In the genomic region with DNA sequence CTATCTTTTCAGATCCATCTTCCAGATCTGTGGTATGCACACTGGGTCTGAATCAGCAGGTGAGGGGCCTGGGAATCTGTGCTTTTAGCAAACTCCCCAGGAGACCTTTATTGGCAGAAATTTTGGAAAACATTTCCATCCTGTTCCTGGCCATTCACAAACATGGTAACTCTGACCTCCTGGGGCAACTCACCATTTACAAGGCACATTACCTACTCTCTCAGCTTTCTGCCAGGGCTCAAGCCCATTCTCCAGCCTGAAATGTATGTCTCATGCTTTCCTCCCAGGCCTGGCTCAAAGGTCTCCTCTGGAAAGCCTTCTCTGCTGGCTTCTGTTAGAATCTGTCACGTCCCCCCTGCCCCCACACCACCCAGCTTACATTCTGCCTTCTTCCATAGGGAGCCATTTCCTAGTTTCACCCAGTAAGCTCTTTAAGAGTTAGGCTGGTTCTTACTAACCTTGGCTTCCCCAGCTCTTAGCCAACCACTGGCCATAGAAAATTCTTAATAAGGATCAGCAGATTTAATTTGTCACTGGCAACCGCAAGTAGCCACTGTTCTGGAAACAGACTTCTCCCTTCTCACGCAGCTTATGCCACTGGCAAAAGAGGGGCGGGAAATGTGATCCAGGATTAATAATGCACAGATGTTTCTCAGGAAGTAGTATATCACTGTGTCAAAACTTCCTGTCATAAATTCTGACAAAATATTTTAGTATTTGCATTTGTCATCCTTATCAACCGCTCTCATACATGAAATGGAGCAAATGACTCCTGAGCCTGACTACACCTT, we compare ENCODE assay signal across 1 cellular context.
TF ChIP-seq lines count a peak whose summit lies in the region.

No MANE protein-coding gene starts in this region.

TF ChIP-seq in GM23338, 12 proteins besides CTCF, POLR2A, EP300 and RAD21 (continued from another document):
- TF ChIP-seq, protein P1, sequence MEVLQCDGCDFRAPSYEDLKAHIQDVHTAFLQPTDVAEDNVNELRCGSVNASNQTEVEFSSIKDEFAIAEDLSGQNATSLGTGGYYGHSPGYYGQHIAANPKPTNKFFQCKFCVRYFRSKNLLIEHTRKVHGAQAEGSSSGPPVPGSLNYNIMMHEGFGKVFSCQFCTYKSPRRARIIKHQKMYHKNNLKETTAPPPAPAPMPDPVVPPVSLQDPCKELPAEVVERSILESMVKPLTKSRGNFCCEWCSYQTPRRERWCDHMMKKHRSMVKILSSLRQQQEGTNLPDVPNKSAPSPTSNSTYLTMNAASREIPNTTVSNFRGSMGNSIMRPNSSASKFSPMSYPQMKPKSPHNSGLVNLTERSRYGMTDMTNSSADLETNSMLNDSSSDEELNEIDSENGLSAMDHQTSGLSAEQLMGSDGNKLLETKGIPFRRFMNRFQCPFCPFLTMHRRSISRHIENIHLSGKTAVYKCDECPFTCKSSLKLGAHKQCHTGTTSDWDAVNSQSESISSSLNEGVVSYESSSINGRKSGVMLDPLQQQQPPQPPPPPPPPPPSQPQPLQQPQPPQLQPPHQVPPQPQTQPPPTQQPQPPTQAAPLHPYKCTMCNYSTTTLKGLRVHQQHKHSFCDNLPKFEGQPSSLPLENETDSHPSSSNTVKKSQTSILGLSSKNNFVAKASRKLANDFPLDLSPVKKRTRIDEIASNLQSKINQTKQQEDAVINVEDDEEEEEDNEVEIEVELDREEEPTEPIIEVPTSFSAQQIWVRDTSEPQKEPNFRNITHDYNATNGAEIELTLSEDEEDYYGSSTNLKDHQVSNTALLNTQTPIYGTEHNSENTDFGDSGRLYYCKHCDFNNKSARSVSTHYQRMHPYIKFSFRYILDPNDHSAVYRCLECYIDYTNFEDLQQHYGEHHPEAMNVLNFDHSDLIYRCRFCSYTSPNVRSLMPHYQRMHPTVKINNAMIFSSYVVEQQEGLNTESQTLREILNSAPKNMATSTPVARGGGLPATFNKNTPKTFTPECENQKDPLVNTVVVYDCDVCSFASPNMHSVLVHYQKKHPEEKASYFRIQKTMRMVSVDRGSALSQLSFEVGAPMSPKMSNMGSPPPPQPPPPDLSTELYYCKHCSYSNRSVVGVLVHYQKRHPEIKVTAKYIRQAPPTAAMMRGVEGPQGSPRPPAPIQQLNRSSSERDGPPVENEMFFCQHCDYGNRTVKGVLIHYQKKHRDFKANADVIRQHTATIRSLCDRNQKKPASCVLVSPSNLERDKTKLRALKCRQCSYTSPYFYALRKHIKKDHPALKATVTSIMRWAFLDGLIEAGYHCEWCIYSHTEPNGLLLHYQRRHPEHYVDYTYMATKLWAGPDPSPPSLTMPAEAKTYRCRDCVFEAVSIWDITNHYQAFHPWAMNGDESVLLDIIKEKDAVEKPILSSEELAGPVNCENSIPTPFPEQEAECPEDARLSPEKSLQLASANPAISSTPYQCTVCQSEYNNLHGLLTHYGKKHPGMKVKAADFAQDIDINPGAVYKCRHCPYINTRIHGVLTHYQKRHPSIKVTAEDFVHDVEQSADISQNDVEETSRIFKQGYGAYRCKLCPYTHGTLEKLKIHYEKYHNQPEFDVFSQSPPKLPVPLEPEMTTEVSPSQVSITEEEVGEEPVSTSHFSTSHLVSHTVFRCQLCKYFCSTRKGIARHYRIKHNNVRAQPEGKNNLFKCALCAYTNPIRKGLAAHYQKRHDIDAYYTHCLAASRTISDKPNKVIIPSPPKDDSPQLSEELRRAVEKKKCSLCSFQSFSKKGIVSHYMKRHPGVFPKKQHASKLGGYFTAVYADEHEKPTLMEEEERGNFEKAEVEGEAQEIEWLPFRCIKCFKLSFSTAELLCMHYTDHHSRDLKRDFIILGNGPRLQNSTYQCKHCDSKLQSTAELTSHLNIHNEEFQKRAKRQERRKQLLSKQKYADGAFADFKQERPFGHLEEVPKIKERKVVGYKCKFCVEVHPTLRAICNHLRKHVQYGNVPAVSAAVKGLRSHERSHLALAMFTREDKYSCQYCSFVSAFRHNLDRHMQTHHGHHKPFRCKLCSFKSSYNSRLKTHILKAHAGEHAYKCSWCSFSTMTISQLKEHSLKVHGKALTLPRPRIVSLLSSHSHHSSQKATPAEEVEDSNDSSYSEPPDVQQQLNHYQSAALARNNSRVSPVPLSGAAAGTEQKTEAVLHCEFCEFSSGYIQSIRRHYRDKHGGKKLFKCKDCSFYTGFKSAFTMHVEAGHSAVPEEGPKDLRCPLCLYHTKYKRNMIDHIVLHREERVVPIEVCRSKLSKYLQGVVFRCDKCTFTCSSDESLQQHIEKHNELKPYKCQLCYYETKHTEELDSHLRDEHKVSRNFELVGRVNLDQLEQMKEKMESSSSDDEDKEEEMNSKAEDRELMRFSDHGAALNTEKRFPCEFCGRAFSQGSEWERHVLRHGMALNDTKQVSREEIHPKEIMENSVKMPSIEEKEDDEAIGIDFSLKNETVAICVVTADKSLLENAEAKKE (CRISPR knock-in tag; IDR thresholded peaks at IDR 0.05), result no peak
